Comparison of ENCODE assay signal across 8 cellular contexts in the genomic region with DNA sequence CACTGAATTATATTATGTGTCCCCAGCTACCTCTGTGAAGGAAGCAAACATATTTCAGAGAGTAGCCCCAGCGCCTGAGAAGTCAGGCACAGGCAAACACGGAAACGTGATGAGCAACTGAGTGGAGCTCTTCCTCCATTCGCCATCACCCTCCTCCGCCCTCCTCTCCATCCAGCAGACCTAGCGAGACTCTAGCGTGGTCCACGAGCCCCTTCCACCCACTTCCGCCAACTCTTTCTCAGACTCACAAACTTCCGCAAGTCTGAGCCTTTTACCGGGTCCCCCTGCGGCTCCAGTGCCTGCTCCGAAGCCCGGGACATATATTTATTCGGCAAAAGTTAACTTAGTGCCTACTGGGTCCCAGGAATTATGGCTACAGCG. TPM values are rescaled to one million over a fixed set of nuclear protein-coding genes. Genes with fewer than 3 reads are reported as not detected.
DNase-seq lines count a peak whose midpoint lies in the region; ATAC-seq, FAIRE-seq and TF ChIP-seq lines count a peak whose summit lies in the region.

No MANE protein-coding gene starts in this region.

- H3K27me3 Mint-ChIP-seq in activated naive CD4-positive, alpha-beta T cell treated with anti-CD3 and anti-CD28 coated beads, Interleukin-2, amount 10 ng/mL, durations not matched to agents 7 days and 5 days, result no peaks in the 10 kb centered on the region
- H3K27me3 Mint-ChIP-seq in glutamatergic neuron (ENCODE audit: unreplicated experiment), result peaks cover 6% of the 10 kb centered on the region

- peak overlapping the region; percentile 93 for H3K4me3 Mint-ChIP-seq in activated naive CD4-positive, alpha-beta T cell treated with anti-CD3 and anti-CD28 coated beads, Interleukin-2, amount 10 ng/mL, durations not matched to agents 7 days and 5 days
- H3K4me3 Mint-ChIP-seq in glutamatergic neuron (ENCODE audit: unreplicated experiment), result peak overlapping the region; percentile 91

- peaks cover 46% of the 10 kb centered on the region for H3K36me3 Mint-ChIP-seq in activated naive CD4-positive, alpha-beta T cell treated with anti-CD3 and anti-CD28 coated beads, Interleukin-2, amount 10 ng/mL, durations not matched to agents 7 days and 5 days
- no peaks in the 10 kb centered on the region for H3K36me3 Mint-ChIP-seq in glutamatergic neuron (ENCODE audit: unreplicated experiment)

- peak overlapping the region; percentile 97 for H3K27ac Mint-ChIP-seq in activated naive CD4-positive, alpha-beta T cell treated with anti-CD3 and anti-CD28 coated beads, Interleukin-2, amount 10 ng/mL, durations not matched to agents 7 days and 5 days
- peak overlapping the region; percentile 98 for H3K27ac Mint-ChIP-seq in glutamatergic neuron (ENCODE audit: unreplicated experiment)

- peak overlapping the region; percentile 87 for H3K4me3 ChIP-seq in BE2C (ENCODE audit: low read depth, low read length)
- peak overlapping the region; percentile 77 for H3K4me3 ChIP-seq in RWPE2 (ENCODE audit: severe bottlenecking)
- H3K4me3 ChIP-seq in upper lobe of left lung, result peak overlapping the region; percentile 56 to 93 (median 76)

- H3K27ac ChIP-seq in RWPE2 (ENCODE audit: poor library complexity, severe bottlenecking) (peak overlapping the region; percentile 81), upper lobe of left lung (peak overlapping the region; percentile 87 to 98 (median 92))

- peaks cover 47% of the 10 kb centered on the region for H3K4me1 Mint-ChIP-seq in activated naive CD4-positive, alpha-beta T cell treated with anti-CD3 and anti-CD28 coated beads, Interleukin-2, amount 10 ng/mL, durations not matched to agents 7 days and 5 days
- H3K4me1 Mint-ChIP-seq in glutamatergic neuron (ENCODE audit: low read depth, unreplicated experiment), result peaks cover 2% of the 10 kb centered on the region

- 0 to 2% methylated on average over 10 to 16 of the region's 16 CpGs for WGBS in upper lobe of left lung, 2 donors

- no peaks in the 10 kb centered on the region for H3K9me3 Mint-ChIP-seq in activated naive CD4-positive, alpha-beta T cell treated with anti-CD3 and anti-CD28 coated beads, Interleukin-2, amount 10 ng/mL, durations not matched to agents 7 days and 5 days
- peaks cover 11% of the 10 kb centered on the region for H3K9me3 Mint-ChIP-seq in glutamatergic neuron (ENCODE audit: unreplicated experiment)

- H3K36me3 ChIP-seq in BE2C, result peaks cover 44% of the 10 kb centered on the region
- peaks cover 47% of the 10 kb centered on the region for H3K36me3 ChIP-seq in RWPE2 (ENCODE audit: low read depth)
- peaks cover 14 to 31% (median 26%) of the 10 kb centered on the region in 4 donors for H3K36me3 ChIP-seq in upper lobe of left lung

- no peak for TF ChIP-seq EP300 in upper lobe of left lung (IDR thresholded peaks at IDR 0.05)

- TF ChIP-seq POLR2A in upper lobe of left lung (IDR thresholded peaks at IDR 0.05), result no peak

- no peaks in the 10 kb centered on the region for H3K27me3 ChIP-seq in BE2C
- no peaks in the 10 kb centered on the region for H3K27me3 ChIP-seq in RWPE2 (ENCODE audit: insufficient read depth, poor library complexity, severe bottlenecking)
- no peaks in the 10 kb centered on the region for H3K27me3 ChIP-seq in upper lobe of left lung

- H3K4me1 ChIP-seq in BE2C (no peaks in the 10 kb centered on the region; the same call in 1 of the 2 replicates), RWPE2 (ENCODE audit: insufficient read depth, poor library complexity, severe bottlenecking) (peaks cover 8% of the 10 kb centered on the region), upper lobe of left lung (peaks cover 13 to 34% (median 19%) of the 10 kb centered on the region in 4 donors)

- H3K9me3 ChIP-seq in BE2C (no peaks in the 10 kb centered on the region), RWPE2 (ENCODE audit: severe bottlenecking) (no peaks in the 10 kb centered on the region), upper lobe of left lung (no peaks in the 10 kb centered on the region)

- TF ChIP-seq CTCF in BE2C (IDR thresholded peaks at IDR 0.05; ENCODE audit: low read depth, low read length), result no peak
- TF ChIP-seq CTCF in RWPE2 (IDR thresholded peaks at IDR 0.05; ENCODE audit: poor library complexity, severe bottlenecking), result no peak
- TF ChIP-seq CTCF in glutamatergic neuron (IDR thresholded peaks at IDR 0.05; ENCODE audit: partially characterized antibody, unreplicated experiment), result no peak
- no peak for TF ChIP-seq CTCF in upper lobe of left lung (IDR thresholded peaks at IDR 0.05)

- CTCF ChIA-PET in activated naive CD4-positive, alpha-beta T cell treated with anti-CD3 and anti-CD28 coated beads, Interleukin-2, amount 10 ng/mL, durations not matched to agents 7 days and 5 days (lab: Charles Lee), result interaction anchor here (1.6 to 3.6 kb wide), 3 partner anchors 18 to 53 kb away, joined by 4 to 30 read pairs (median 9); no protein-coding TSS in a partner anchor

- peak; percentile 39 for DNase-seq in BE2C
- DNase-seq in HTR-8/SVneo (ENCODE audit: insufficient read length, low spot score), result peak; percentile 62
- DNase-seq in RWPE2 (ENCODE audit: low spot score), result no peak
- peak; percentile 76 for DNase-seq in activated naive CD4-positive, alpha-beta T cell treated with anti-CD3 and anti-CD28 coated beads, Interleukin-2, amount 10 ng/mL, durations not matched to agents 7 days and 5 days
- DNase-seq in glutamatergic neuron, result peak; percentile 42
- peak; percentile 37 for DNase-seq in pons (ENCODE audit: low spot score)
- DNase-seq in upper lobe of left lung, result peak in 1 of 2 donors; percentile 44

- ATAC-seq in GM19351 (IDR thresholded peaks at IDR 0.05; ENCODE audit: unreplicated experiment) (peak; percentile 28), RWPE2 (ENCODE audit: low read depth) (peak; percentile 45), upper lobe of left lung (ENCODE audit: low FRiP score in 2 of 2) (peak; percentile 70 to 83)

- no peak for FAIRE-seq in HTR-8/SVneo (lab: Jason Lieb, UNC)

RNA-seq across cellular contexts. Expression of a gene that starts 0.5 kb away (rescaled TPM):
- polyA plus RNA-seq in BE2C (2012; ENCODE audit: insufficient read depth, insufficient read length, low read depth), result 215 TPM
- total RNA-seq in glutamatergic neuron (ENCODE audit: unreplicated experiment), result 114 TPM
- total RNA-seq in upper lobe of left lung, result 100 to 1,000 TPM in 5 of 6 donors, 10 to 100 TPM in 1; 54.5 to 216 (median 123) TPM

RNA-seq across cellular contexts. Expression of a gene that starts 38.7 kb away (rescaled TPM):
- 3.8 TPM for polyA plus RNA-seq in BE2C (2012; ENCODE audit: insufficient read depth, insufficient read length, low read depth)
- 15.5 TPM for total RNA-seq in glutamatergic neuron (ENCODE audit: unreplicated experiment)
- total RNA-seq in upper lobe of left lung, result 10 to 100 TPM in 1 of 6 donors, 1 to 10 TPM in 5; 8.4 to 13.3 (median 8.9) TPM
